ENCODE assay signal across 1 cellular context in the genomic region with DNA sequence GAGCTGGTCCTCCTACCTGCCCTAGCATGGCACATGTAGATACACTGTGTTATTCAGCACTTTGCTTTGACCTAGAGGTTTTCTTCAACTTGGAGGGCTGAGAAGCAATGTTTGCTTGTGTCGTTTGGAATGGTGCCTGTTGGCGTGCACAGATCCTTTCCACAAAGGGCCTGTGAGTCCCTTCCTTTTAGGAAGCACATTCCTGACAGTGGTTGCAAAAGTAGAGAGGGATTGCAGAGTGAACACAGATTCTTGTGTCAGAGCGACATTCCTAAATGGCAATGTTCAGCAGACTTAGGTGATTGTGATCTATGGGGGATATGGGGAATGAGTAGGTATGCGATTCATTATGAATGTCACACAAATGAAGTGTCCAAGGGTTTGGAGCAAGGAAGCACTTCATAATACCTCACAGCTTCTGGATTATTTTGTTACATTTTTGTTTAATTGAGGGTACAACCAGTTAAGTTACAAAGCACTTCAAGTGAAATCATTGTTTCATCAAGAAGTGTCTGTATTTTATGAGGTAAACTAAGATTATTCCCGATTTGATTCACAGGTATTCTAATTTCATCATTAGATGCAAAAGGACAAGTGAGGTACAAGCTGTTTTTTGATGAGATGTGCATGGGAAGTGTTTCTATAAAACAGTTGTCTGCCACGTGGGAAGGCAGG.
TF ChIP-seq lines count a peak whose summit lies in the region.

No MANE protein-coding gene starts in this region.

TF ChIP-seq in HepG2, 621 proteins besides CTCF, POLR2A, EP300 and RAD21 (continued from another document):
- TF ChIP-seq, protein P1, sequence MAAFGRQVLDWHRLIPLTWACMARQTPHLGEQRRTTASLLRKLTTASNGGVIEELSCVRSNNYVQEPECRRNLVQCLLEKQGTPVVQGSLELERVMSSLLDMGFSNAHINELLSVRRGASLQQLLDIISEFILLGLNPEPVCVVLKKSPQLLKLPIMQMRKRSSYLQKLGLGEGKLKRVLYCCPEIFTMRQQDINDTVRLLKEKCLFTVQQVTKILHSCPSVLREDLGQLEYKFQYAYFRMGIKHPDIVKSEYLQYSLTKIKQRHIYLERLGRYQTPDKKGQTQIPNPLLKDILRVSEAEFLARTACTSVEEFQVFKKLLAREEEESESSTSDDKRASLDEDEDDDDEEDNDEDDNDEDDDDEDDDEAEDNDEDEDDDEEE (CRISPR knock-in tag; IDR thresholded peaks at IDR 0.05): 0 out of 2 replicates have a peak, but pooled peaks have one; percentile 9
